In the genomic region with DNA sequence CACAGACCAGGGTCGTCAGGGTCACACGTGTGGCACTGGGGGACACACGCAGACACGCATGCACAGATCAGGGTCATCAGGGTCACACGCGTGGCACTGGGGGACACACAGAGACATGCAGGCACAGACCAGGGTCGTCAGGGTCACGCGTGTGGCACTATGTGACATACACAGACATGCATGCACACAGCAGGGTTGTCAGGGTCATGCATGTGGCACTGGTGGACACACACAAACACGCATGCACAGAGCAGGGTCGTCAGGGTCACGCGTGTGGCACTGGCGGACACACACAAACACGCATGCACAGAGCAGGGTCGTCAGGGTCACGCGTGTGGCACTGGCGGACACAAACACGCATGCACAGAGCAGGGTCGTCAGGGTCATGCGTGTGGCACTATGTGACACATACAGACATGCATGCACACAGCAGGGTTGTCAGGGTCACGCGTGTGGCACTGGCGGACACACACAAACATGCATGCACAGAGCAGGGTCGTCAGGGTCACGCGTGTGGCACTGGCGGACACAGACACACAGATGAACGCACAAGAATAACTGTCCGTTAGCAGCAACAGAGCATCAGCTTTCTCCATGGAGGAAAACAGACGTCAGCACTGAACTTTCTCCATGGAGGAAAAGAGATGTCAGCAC, we compare ENCODE assay signal across 25 cellular contexts. TPM values are rescaled to one million over a fixed set of nuclear protein-coding genes. Genes with fewer than 3 reads are reported as not detected.
DNase-seq lines count a peak whose midpoint lies in the region; ATAC-seq, FAIRE-seq and TF ChIP-seq lines count a peak whose summit lies in the region.
"Had no signal": no experiment of that assay in that cellular context is flagged by ENCODE, and none has a peak within 500 bp of the region (broad histone marks: within the 10 kb centered on the region; RNA-seq: fewer than 3 reads in every experiment).

No MANE protein-coding gene starts in this region.

- 95 to 96% methylated on average over 32 of the region's 32 CpGs for WGBS in heart right ventricle, 2 donors
- 95% methylated on average over 27 of the region's 32 CpGs; no CpG with 5 or more reads in 1 of the 2 experiments for WGBS in H1 (ENCODE audit: extremely low coverage in 1 of 2, insufficient coverage in 1 of 2, insufficient read length in 1 of 2, insufficient replicate concordance in 2 of 2, low coverage in 1 of 2, low lambda C conversion rate in 2 of 2, missing lambda C conversion rate in 1 of 2), 2 experiments
- WGBS in trophoblast cell (ENCODE audit: extremely low coverage, insufficient coverage, insufficient read length): no CpG with 5 or more reads among the region's 32 CpGs
- 93 to 98% methylated on average over 28 to 32 of the region's 32 CpGs for WGBS in GM23248 (ENCODE audit: low coverage in 1 of 2, low lambda C conversion rate in 2 of 2, missing lambda C conversion rate in 2 of 2), 2 experiments

- H2BK5ac ChIP-seq in H1 (ENCODE audit: low read depth, low read length) (peak overlapping the region; percentile 27; the same call in 1 of the 2 replicates), trophoblast cell (ENCODE audit: low read depth, low read length, poor library complexity) (no peak overlapping the region)

- H3K79me1 ChIP-seq in H1 (ENCODE audit: low read depth, low read length): peaks cover 14% of the 10 kb centered on the region
- no peaks in the 10 kb centered on the region for H3K79me1 ChIP-seq in trophoblast cell (ENCODE audit: low read length)

- H4K20me1 ChIP-seq in H1 (replicated peaks in 1 of 2; ENCODE audit: control insufficient read depth in 1 of 2, insufficient read depth in 2 of 2, low read length in 2 of 2) (peaks cover 5 to 25% of the 10 kb centered on the region in 2 experiments), GM23248 (ENCODE audit: insufficient read depth) (no peaks in the 10 kb centered on the region)

- no peak for TF ChIP-seq EP300 in H1 (IDR thresholded peaks at IDR 0.05; ENCODE audit: borderline replicate concordance in 1 of 2, low read depth in 2 of 2, low read length in 2 of 2)

- H2BK12ac ChIP-seq in H1 (ENCODE audit: low read depth, low read length): no peak overlapping the region
- no peak overlapping the region for H2BK12ac ChIP-seq in trophoblast cell (ENCODE audit: low read length)

- H3K9me3 ChIP-seq in heart right ventricle (no peaks in the 10 kb centered on the region), H1 (ENCODE audit: insufficient read depth in 2 of 2, low read depth in 1 of 2, low read length in 1 of 2) (no peaks in the 10 kb centered on the region), trophoblast cell (ENCODE audit: insufficient read depth, low read depth, low read length) (peaks cover 11% of the 10 kb centered on the region), GM23248 (ENCODE audit: low read depth) (no peaks in the 10 kb centered on the region)
- H3K9me3 ChIP-seq: gastroesophageal sphincter had no signal

- POLR2A ChIA-PET in H1 (lab: Charles Lee; ENCODE audit: partially characterized antibody): no interaction called here

- TF ChIP-seq CTCF in heart right ventricle (IDR thresholded peaks at IDR 0.05) (no peak), H1 (IDR thresholded peaks at IDR 0.05; ENCODE audit: control extremely low read depth in 1 of 3, insufficient read depth in 1 of 3, low read depth in 1 of 3, low read length in 3 of 3) (no peak)

- no peak overlapping the region; the same call in 1 of the 2 replicates for H2AK5ac ChIP-seq in H1 (ENCODE audit: low read depth, low read length)
- H2AK5ac ChIP-seq in trophoblast cell (ENCODE audit: low read length): no peak overlapping the region

- H3K18ac ChIP-seq in H1 (ENCODE audit: extremely low read depth, low read length) (no peak overlapping the region; the same call in 1 of the 2 replicates), trophoblast cell (ENCODE audit: low read length) (no peak overlapping the region)

- H3K27me3 ChIP-seq in heart right ventricle (no peaks in the 10 kb centered on the region), H1 (replicated peaks in 1 of 4; ENCODE audit: control insufficient read depth in 3 of 4, extremely low read depth in 1 of 4, insufficient read depth in 3 of 4, low read length in 3 of 4) (no peaks in the 10 kb centered on the region; a peak in 1 of 7 replicates), trophoblast cell (ENCODE audit: insufficient read depth, low read length) (no peaks in the 10 kb centered on the region), GM23248 (replicated peaks; ENCODE audit: insufficient read depth) (no peaks in the 10 kb centered on the region)
- H3K27me3 ChIP-seq: gastroesophageal sphincter had no signal

- no peak for FAIRE-seq in H1 (lab: Jason Lieb, UNC)
- FAIRE-seq: A204.1, G401.6, GM19239 had no signal

- ATAC-seq in heart right ventricle: no peak
- ATAC-seq: gastroesophageal sphincter had no signal

- H3K4me2 ChIP-seq in H1 (ENCODE audit: insufficient read depth in 1 of 2, low read depth in 2 of 2, low read length in 2 of 2): no peak overlapping the region
- H3K4me2 ChIP-seq in trophoblast cell (ENCODE audit: low read length): no peak overlapping the region
- no peak overlapping the region for H3K4me2 ChIP-seq in GM23248 (ENCODE audit: unreplicated experiment)
- H3K4me2 ChIP-seq: PC-9 had no signal

- H3K36me3 ChIP-seq in heart right ventricle (peaks cover 0 to 12% (median 0%) of the 10 kb centered on the region in 9 donors), H1 (ENCODE audit: control insufficient read depth in 2 of 4, insufficient read depth in 4 of 4, low read length in 3 of 4) (no peaks in the 10 kb centered on the region), trophoblast cell (ENCODE audit: control insufficient read depth in 1 of 2, insufficient read depth in 2 of 2, low read length in 2 of 2) (no peaks in the 10 kb centered on the region), GM23248 (ENCODE audit: low read depth) (no peaks in the 10 kb centered on the region)

- no peak overlapping the region for H3K9ac ChIP-seq in H1 (replicated peaks in 1 of 4; ENCODE audit: extremely low read depth in 1 of 4, low read depth in 3 of 4, low read length in 3 of 4)
- H3K9ac ChIP-seq in trophoblast cell (ENCODE audit: low read length): no peak overlapping the region
- no peak overlapping the region for H3K9ac ChIP-seq in GM23248

- CTCF ChIA-PET in H1 (lab: Charles Lee; ENCODE audit: partially characterized antibody): no interaction called here

- intact Hi-C loops in cardiac septum (cut with DNase I) (loop anchor here (2.0 kb wide), 1 partner anchor 19 kb away; no protein-coding TSS in a partner anchor), heart right ventricle (cut with DNase I) (no loop called here)

- H3K27ac ChIP-seq in heart right ventricle: no peak overlapping the region
- no peak overlapping the region for H3K27ac ChIP-seq in H1 (ENCODE audit: low read depth, low read length)
- no peak overlapping the region for H3K27ac ChIP-seq in trophoblast cell (ENCODE audit: low read depth, low read length)
- no peak overlapping the region for H3K27ac ChIP-seq in GM23248
- H3K27ac ChIP-seq: gastroesophageal sphincter, PC-9 had no signal

- peak overlapping the region; percentile 48 for H4K8ac ChIP-seq in H1 (ENCODE audit: extremely low read depth, insufficient read depth, low read length)
- no peak overlapping the region for H4K8ac ChIP-seq in trophoblast cell (ENCODE audit: low read depth, low read length)

- H3K4me1 ChIP-seq in heart right ventricle (peaks cover 0 to 25% (median 3%) of the 10 kb centered on the region in 9 donors), H1 (replicated peaks in 1 of 4; ENCODE audit: control insufficient read depth in 3 of 4, insufficient read depth in 4 of 4, low read length in 3 of 4) (peaks cover 0 to 3% (median under 1%) of the 10 kb centered on the region in 4 experiments; a peak in 4 of 7 replicates), trophoblast cell (ENCODE audit: control insufficient read depth in 1 of 2, insufficient read depth in 2 of 2, low read length in 2 of 2) (peaks cover 13 to 18% of the 10 kb centered on the region in 2 experiments), GM23248 (ENCODE audit: insufficient read depth) (no peaks in the 10 kb centered on the region)

- no peak overlapping the region for H3K56ac ChIP-seq in H1 (replicated peaks; ENCODE audit: insufficient read length, low read depth, low read length)

- in situ Hi-C loops in GM23248 (cut with MboI): no loop called here

- H3K4ac ChIP-seq in H1 (replicated peaks; ENCODE audit: insufficient read length, low read depth, low read length) (no peak overlapping the region), trophoblast cell (ENCODE audit: low read depth, low read length) (no peak overlapping the region)

- H2BK15ac ChIP-seq in H1 (ENCODE audit: low read length): no peak overlapping the region

- no peak overlapping the region for H3K14ac ChIP-seq in H1 (ENCODE audit: insufficient read length)
- H3K14ac ChIP-seq in trophoblast cell (ENCODE audit: low read length): no peak overlapping the region

- DNase-seq in cardiac septum (ENCODE audit: low spot score) (peak; percentile 33), heart right ventricle (no peak), H1 (ENCODE audit: low read depth in 1 of 2, low spot score in 2 of 2) (no peak), trophoblast cell (no peak), NCI-H1417 treated with DMSO at 0.1 percent for 48 hours (lab: John Stamatoyannopoulos, UW) (no peak), GM23248 (no peak), ecto neural progenitor cell (ENCODE audit: low spot score) (no peak)
- DNase-seq in activated CD8-positive, alpha-beta memory T cell treated with anti-CD3 and anti-CD28 coated beads, Interleukin-2, amount 50 U/mL, for 48 hours: no peak
- DNase-seq: activated CD4-positive, alpha-beta T cell treated with anti-CD3 and anti-CD28 coated beads for 48 hours; activated naive CD4-positive, alpha-beta T cell treated with anti-CD3 and anti-CD28 coated beads, Interleukin-2, amount 50 U/mL, for 16 hours; AML-193; anterior cingulate cortex; DMS53; HCEC 1CT; mesenchymal stem cell; NCI-H1105; NCI-H1930; NCI-H526 treated with DMSO at 0.1 percent for 48 hours; PC-9; SHP77; stimulated activated CD4-positive, alpha-beta T cell treated with anti-CD3 and anti-CD28 coated beads, Interleukin-2, amount 100 ng/mL, for 24 hours had no signal

- no peak overlapping the region for H4K91ac ChIP-seq in H1 (replicated peaks; ENCODE audit: insufficient read length, low read length)
- no peak overlapping the region for H4K91ac ChIP-seq in trophoblast cell (ENCODE audit: low read depth, low read length)

- H3F3A ChIP-seq in GM23248 (ENCODE audit: insufficient read depth): no peaks in the 10 kb centered on the region

- H4K5ac ChIP-seq in H1 (ENCODE audit: insufficient read length, low read depth, low read length): no peak overlapping the region

- TF ChIP-seq RAD21 in H1 (IDR thresholded peaks at IDR 0.05 in 1 of 2, conservative IDR thresholded peaks at IDR 0.05 in 1 of 2; ENCODE audit: low read depth in 2 of 2, low read length in 2 of 2): no peak

- H2BK120ac ChIP-seq in H1 (replicated peaks; ENCODE audit: low read depth, low read length) (no peak overlapping the region), trophoblast cell (ENCODE audit: insufficient read depth, low read length, poor library complexity) (no peak overlapping the region)

- no peak for TF ChIP-seq POLR2A in H1 (IDR thresholded peaks at IDR 0.05; ENCODE audit: control extremely low read depth in 1 of 2, low read depth in 2 of 2, low read length in 2 of 2)

- H2BK20ac ChIP-seq in H1 (ENCODE audit: low read length): no peak overlapping the region

- no peak overlapping the region for H2AFZ ChIP-seq in H1 (ENCODE audit: low read length)
- H2AFZ ChIP-seq in trophoblast cell (ENCODE audit: insufficient read depth, low read length, poor library complexity): no peak overlapping the region
- H2AFZ ChIP-seq in GM23248: no peak overlapping the region
- H2AFZ ChIP-seq: PC-9 had no signal

- no peaks in the 10 kb centered on the region for H3K23me2 ChIP-seq in H1 (ENCODE audit: low read depth, low read length)

- H3K9me2 ChIP-seq in GM23248 (ENCODE audit: insufficient read depth): no peaks in the 10 kb centered on the region

- H3K4me3 ChIP-seq in heart right ventricle: no peak overlapping the region
- no peak overlapping the region for H3K4me3 ChIP-seq in H1 (ENCODE audit: extremely low read depth in 1 of 4, insufficient read depth in 2 of 4, low read depth in 3 of 4, low read length in 4 of 4)
- peak overlapping the region; percentile 44 for H3K4me3 ChIP-seq in trophoblast cell (ENCODE audit: low read depth, low read length)
- no peak overlapping the region for H3K4me3 ChIP-seq in GM23248
- H3K4me3 ChIP-seq: gastroesophageal sphincter, PC-9 had no signal

- no peak overlapping the region for H4K12ac ChIP-seq in trophoblast cell (ENCODE audit: low read depth, low read length)

- H3K79me2 ChIP-seq in H1 (ENCODE audit: control insufficient read depth in 1 of 2, insufficient read depth in 2 of 2, low read length in 2 of 2): peaks cover 7 to 71% of the 10 kb centered on the region in 2 experiments
- no peaks in the 10 kb centered on the region for H3K79me2 ChIP-seq in trophoblast cell (ENCODE audit: control insufficient read depth, insufficient read depth, low read length, poor library complexity)
- H3K79me2 ChIP-seq in GM23248 (ENCODE audit: insufficient read depth): peaks cover 17% of the 10 kb centered on the region; the same call in 1 of the 2 replicates

- H3K23ac ChIP-seq in H1 (ENCODE audit: insufficient read length) (no peak overlapping the region), trophoblast cell (ENCODE audit: low read length) (no peak overlapping the region)

RNA-seq across cellular contexts. Expression of a gene that starts 34.9 kb away (rescaled TPM):
- total RNA-seq in cardiac septum (34.4 TPM), heart right ventricle (10 to 100 TPM; 18.8 to 40.0 (median 27.2) TPM)
- polyA plus RNA-seq in heart right ventricle (10 to 100 TPM in 1 of 2 donors, 1 to 10 TPM in 1; 3.7 to 14.9 TPM), H1 (2011; rRNA removed) (15.4 and 31.2 TPM in 2 replicates), GM23248 (2016; fragmentation: Nextera tagmentation; extraction: Ambion mirVana) (2.1 and 2.6 TPM in 2 replicates)
- total RNA-seq in H1 (2021; fragmentation: NEBNext Ultra II Directional; extraction: Animal tissue kit (Norgen Biotek cat#: 25700)): 31.3 and 31.5 TPM in 2 replicates
- polyA plus RNA-seq in H1 (2011; cell fraction: cytosol; rRNA removed): 14.3 TPM
- polyA plus RNA-seq in H1 (2011; cell fraction: nucleus; rRNA removed): 24.1 TPM
- 9.7 to 17.8 TPM (median 12.6 TPM) in 4 replicates for polyA plus RNA-seq in H1 (2012, experiment 1 of 2)
- 5.0 TPM for polyA plus RNA-seq in H1 (2012, experiment 2 of 2)
- polyA plus RNA-seq in H1 (2013, experiment 1 of 2): 14.8 TPM
- 12.6 TPM for polyA plus RNA-seq in H1 (2013, experiment 2 of 2)
- 35.1 and 38.5 TPM in 2 replicates for polyA minus RNA-seq in H1 (2011; rRNA and poly(A)+ RNA removed)
- 26.3 TPM for polyA minus RNA-seq in H1 (2011; cell fraction: cytosol; rRNA and poly(A)+ RNA removed)
- 47.3 TPM for polyA minus RNA-seq in H1 (2011; cell fraction: nucleus; rRNA and poly(A)+ RNA removed)
- polyA plus RNA-seq in trophoblast cell (2013): 7.3 and 8.1 TPM in 2 replicates
- 5.3 and 6.3 TPM in 2 replicates for total RNA-seq in GM23248 (2014; rRNA removed; shearing (Covaris generic))
